Comparison of ENCODE assay signal across 10 cellular contexts in the genomic region with DNA sequence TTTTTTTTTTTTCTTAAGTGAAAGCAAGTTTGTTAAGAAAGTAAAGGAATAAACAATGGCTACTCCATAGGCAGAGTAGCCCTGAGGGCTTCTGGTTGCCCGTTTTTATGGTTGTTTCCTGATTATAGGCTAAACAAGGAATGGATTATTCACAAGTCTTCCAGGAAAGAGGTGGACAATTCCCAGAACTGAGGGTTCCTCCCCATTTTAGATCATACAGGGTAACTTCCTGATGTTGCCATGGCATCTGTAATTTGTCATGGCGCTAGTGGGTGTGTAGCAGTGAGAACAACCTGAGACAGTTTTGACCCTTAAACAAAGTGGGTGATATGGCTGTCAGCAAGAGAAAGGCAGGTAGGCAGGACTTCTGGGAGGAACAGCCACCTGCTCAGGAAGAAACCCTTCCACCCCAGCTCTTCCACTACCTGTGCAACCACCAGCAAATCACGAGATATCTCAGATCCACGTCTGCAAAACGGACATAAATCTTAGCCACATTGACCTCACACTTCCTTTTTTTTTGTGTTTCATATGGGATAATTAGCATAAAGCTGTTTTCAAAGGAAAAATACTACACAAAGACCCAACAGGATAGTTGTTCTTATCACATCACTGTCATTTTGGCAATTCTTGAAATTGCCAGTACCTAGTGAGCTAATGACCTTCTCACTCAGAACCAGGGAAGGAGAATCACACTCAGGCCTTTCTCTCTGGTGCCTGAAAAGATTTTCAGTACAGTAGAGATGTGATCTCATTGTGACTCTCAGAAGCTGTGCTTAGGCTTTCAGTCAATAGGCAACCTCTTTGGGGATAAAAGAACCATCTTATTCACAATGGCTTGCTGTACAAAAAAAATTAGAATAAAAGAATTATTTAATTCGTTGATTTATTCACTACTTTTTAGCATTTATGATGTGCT. TPM values are rescaled to one million over a fixed set of nuclear protein-coding genes. Genes with fewer than 3 reads are reported as not detected.
DNase-seq lines count a peak whose midpoint lies in the region; ATAC-seq and TF ChIP-seq lines count a peak whose summit lies in the region.
"Had no signal": no experiment of that assay in that cellular context is flagged by ENCODE, and none has a peak within 500 bp of the region (broad histone marks: within the 10 kb centered on the region; RNA-seq: fewer than 3 reads in every experiment).

No MANE protein-coding gene starts in this region.

- peaks cover 53% of the 10 kb centered on the region for H3K4me1 Mint-ChIP-seq in central memory CD8-positive, alpha-beta T cell

- no peaks in the 10 kb centered on the region for H3K36me3 ChIP-seq in heart left ventricle
- H3K36me3 ChIP-seq: HAP-1 had no signal

- intact Hi-C loops in heart left ventricle (cut with DNase I): no loop called here

- no peak for DNase-seq in central memory CD8-positive, alpha-beta T cell (ENCODE audit: low spot score in 2 of 2)
- DNase-seq in heart left ventricle: no peak
- no peak for DNase-seq in dedifferentiated amniotic fluid mesenchymal stem cell (ENCODE audit: extremely low spot score)
- DNase-seq in NCI-H2029 treated with DMSO at 0.1 percent for 48 hours (lab: John Stamatoyannopoulos, UW): no peak
- DNase-seq in coronary artery (ENCODE audit: low spot score): no peak

- H3K9me3 ChIP-seq in heart left ventricle: no peaks in the 10 kb centered on the region
- H3K9me3 ChIP-seq: HAP-1 had no signal

- WGBS in heart left ventricle, 4 donors: 64 to 74% (median 66%) methylated on average over 6 of the region's 6 CpGs

- H3K27ac Mint-ChIP-seq in central memory CD8-positive, alpha-beta T cell (ENCODE audit: low read depth): peak overlapping the region; percentile 90

- TF ChIP-seq POLR2A in heart left ventricle (IDR thresholded peaks at IDR 0.05): no peak

- peak; percentile 23 for ATAC-seq in GM18499 (IDR thresholded peaks at IDR 0.05; ENCODE audit: insufficient read depth, unreplicated experiment)
- ATAC-seq in GM21528 (IDR thresholded peaks at IDR 0.05; ENCODE audit: low FRiP score, unreplicated experiment): peak; percentile 33
- peak; percentile 30 for ATAC-seq in HG03521 (IDR thresholded peaks at IDR 0.05; ENCODE audit: unreplicated experiment)
- ATAC-seq in central memory CD8-positive, alpha-beta T cell (replicated peaks; ENCODE audit: extremely low read depth, poor library complexity, severe bottlenecking): no peak
- no peak for ATAC-seq in heart left ventricle

- H3K27me3 Mint-ChIP-seq in central memory CD8-positive, alpha-beta T cell: no peaks in the 10 kb centered on the region

- H3K9me3 Mint-ChIP-seq in central memory CD8-positive, alpha-beta T cell: no peaks in the 10 kb centered on the region

- H3K4me3 ChIP-seq in heart left ventricle (no peak overlapping the region), coronary artery (no peak overlapping the region)
- H3K4me3 ChIP-seq: HAP-1 had no signal

- H3K27ac ChIP-seq in heart left ventricle: peak overlapping the region in 1 of 12 donors; percentile 59
- no peak overlapping the region for H3K27ac ChIP-seq in coronary artery
- H3K27ac ChIP-seq: parathyroid adenoma had no signal

- no peak for TF ChIP-seq CTCF in heart left ventricle (IDR thresholded peaks at IDR 0.05)
- no peak for TF ChIP-seq CTCF in coronary artery (IDR thresholded peaks at IDR 0.05)

- peak overlapping the region; percentile 23 for H3K4me3 Mint-ChIP-seq in central memory CD8-positive, alpha-beta T cell

- H3K27me3 ChIP-seq in heart left ventricle: no peaks in the 10 kb centered on the region

- peaks cover 4% of the 10 kb centered on the region for H3K36me3 Mint-ChIP-seq in central memory CD8-positive, alpha-beta T cell (ENCODE audit: insufficient read depth)

- H3K4me1 ChIP-seq in heart left ventricle: peaks cover 0 to 40% (median 0%) of the 10 kb centered on the region in 12 donors
- H3K4me1 ChIP-seq: HAP-1, parathyroid adenoma had no signal

RNA-seq across cellular contexts. Expression of a gene that starts 34.9 kb away (rescaled TPM):
- total RNA-seq in heart left ventricle: 1 to 10 TPM; 2.8 to 7.1 (median 4.4) TPM
- 1 to 10 TPM; 2.2 to 2.7 TPM for polyA plus RNA-seq in heart left ventricle

Comparison
In these comparisons a context has a peak if more than half of its experiments do, and no peak if none do; other contexts are left out.
1. ATAC-seq: peak in GM18499 (single experiment), GM21528 (single experiment) and HG03521 (single experiment); none in central memory CD8-positive, alpha-beta T cell (single experiment) and heart left ventricle (0 of 4).